ENCODE assay signal across 8 cellular contexts in genomic region chr10:63520463-63521388, GRCh38. TPM values are rescaled to one million over a fixed set of nuclear protein-coding genes. Genes with fewer than 3 reads are reported as not detected.
DNase-seq lines count a peak whose midpoint lies in the region; ATAC-seq and TF ChIP-seq lines count a peak whose summit lies in the region.

No MANE protein-coding gene starts in this region.

- WGBS in neuronal stem cell (ENCODE audit: extremely low coverage in 2 of 2, insufficient read length in 2 of 2, insufficient replicate concordance in 1 of 2), 2 donors = no CpG with 5 or more reads among the region's 46 CpGs

- ATAC-seq in GM19324 (IDR thresholded peaks at IDR 0.05; ENCODE audit: low FRiP score, unreplicated experiment) = peak; percentile 83
- ATAC-seq in HG03439 (IDR thresholded peaks at IDR 0.05; ENCODE audit: unreplicated experiment) = peak; percentile 67

- no peak overlapping the region for H2AK5ac ChIP-seq in neuronal stem cell (ENCODE audit: low read depth, low read length)

- peak overlapping the region; percentile 89 for H3K18ac ChIP-seq in neuronal stem cell (ENCODE audit: low read length)

- peak overlapping the region; percentile 75 for H3K27ac ChIP-seq in neuronal stem cell (replicated peaks; ENCODE audit: low read length)

- H4K8ac ChIP-seq in neuronal stem cell (ENCODE audit: low read depth, low read length) = no peak overlapping the region

- H3K4me1 ChIP-seq in neuronal stem cell (ENCODE audit: control insufficient read depth in 2 of 2, insufficient read depth in 1 of 2, low read depth in 1 of 2, low read length in 2 of 2) = peaks cover 2 to 4% of the 10 kb centered on the region in 2 donors

- TF ChIP-seq CTCF in fibroblast of villous mesenchyme (IDR thresholded peaks at IDR 0.05; ENCODE audit: insufficient read depth, low read depth, low read length) = no peak

- H3K4me3 ChIP-seq in fibroblast of villous mesenchyme (ENCODE audit: low read depth, low read length) (peak overlapping the region; percentile 58), neuronal stem cell (ENCODE audit: low read length in 2 of 2) (peak overlapping the region; percentile 64 to 80)

- no peak overlapping the region for H3K14ac ChIP-seq in neuronal stem cell (ENCODE audit: low read length)

- no peak overlapping the region for H3K4ac ChIP-seq in neuronal stem cell (ENCODE audit: low read length)

- H3K27me3 ChIP-seq in neuronal stem cell (ENCODE audit: control insufficient read depth in 3 of 3, insufficient read depth in 3 of 3, low read depth in 1 of 3, low read length in 3 of 3) = no peaks in the 10 kb centered on the region

- no peak overlapping the region for H2BK15ac ChIP-seq in neuronal stem cell (ENCODE audit: low read length)

- peak overlapping the region; percentile 97 for H2BK5ac ChIP-seq in neuronal stem cell (ENCODE audit: low read length)

- peak overlapping the region; percentile 94 for H3K23ac ChIP-seq in neuronal stem cell (ENCODE audit: low read depth, low read length, poor library complexity)

- H2AFZ ChIP-seq in neuronal stem cell (ENCODE audit: low read length) = peak overlapping the region; percentile 88

- H3K36me3 ChIP-seq in neuronal stem cell (replicated peaks in 1 of 2; ENCODE audit: control insufficient read depth in 2 of 2, insufficient read depth in 2 of 2, low read length in 2 of 2) = peaks cover 2 to 31% of the 10 kb centered on the region in 2 donors

- no peak overlapping the region for H3K9ac ChIP-seq in neuronal stem cell (ENCODE audit: low read depth, low read length, poor library complexity)

- H3K9me3 ChIP-seq in neuronal stem cell (replicated peaks in 1 of 2; ENCODE audit: control insufficient read depth in 2 of 2, insufficient read depth in 1 of 2, low read depth in 1 of 2, low read length in 2 of 2) = peaks cover 3 to 24% of the 10 kb centered on the region in 2 donors

- no peak overlapping the region for H4K91ac ChIP-seq in neuronal stem cell (ENCODE audit: low read depth, low read length, poor library complexity)

- H2BK120ac ChIP-seq in neuronal stem cell (ENCODE audit: low read depth, low read length) = no peak overlapping the region

- peak; percentile 79 for DNase-seq in COR-L47 (lab: John Stamatoyannopoulos, UW)
- peak; percentile 43 for DNase-seq in activated effector memory CD4-positive, alpha-beta T cell treated with Interleukin-2 at 50 U/mL for 16 hours
- peak; percentile 75 for DNase-seq in fibroblast of villous mesenchyme (ENCODE audit: low read depth)
- peak; percentile 57 for DNase-seq in neuronal stem cell (ENCODE audit: low spot score)
- peak; percentile 50 for DNase-seq in ureter (ENCODE audit: low spot score)

- peak overlapping the region; percentile 38 for H3K4me2 ChIP-seq in neuronal stem cell (ENCODE audit: insufficient read depth, low read length, poor library complexity, severe bottlenecking)

- H2BK12ac ChIP-seq in neuronal stem cell (ENCODE audit: low read length) = no peak overlapping the region

- no peaks in the 10 kb centered on the region for H3K79me1 ChIP-seq in neuronal stem cell (ENCODE audit: low read depth, low read length)

TF ChIP-seq in PFSK-1, 5 proteins besides CTCF, POLR2A, EP300 and RAD21:
- peak; percentile 59; the same call in 1 of the 2 replicates for TF ChIP-seq TAF1 (IDR thresholded peaks at IDR 0.05; ENCODE audit: borderline replicate concordance, insufficient read depth, low read length)
- no peak; the same call in 1 of the 2 replicates for TF ChIP-seq POLR2AphosphoS5 (IDR thresholded peaks at IDR 0.05; ENCODE audit: low read depth, low read length)
- peak; percentile 51 for TF ChIP-seq FOXP2 (optimal IDR thresholded peaks at IDR 0.05; ENCODE audit: borderline replicate concordance, extremely low read depth, extremely low read length, insufficient read depth)
- no peak for TF ChIP-seq REST (IDR thresholded peaks at IDR 0.05; ENCODE audit: insufficient read depth in 1 of 2, low read depth in 2 of 2, low read length in 2 of 2)

RNA-seq across cellular contexts. Expression of gene REEP3, which starts 0.5 kb away (rescaled TPM):
- polyA plus RNA-seq in PFSK-1 (2012; ENCODE audit: insufficient read length, low read depth) = 11.0 TPM
- total RNA-seq in fibroblast of villous mesenchyme (57.3 and 127 TPM in 2 replicates), ureter (56.7 TPM)
- polyA plus RNA-seq in neuronal stem cell (2013, experiment 1 of 2) = 23.3 TPM
- 24.1 TPM for polyA plus RNA-seq in neuronal stem cell (2013, experiment 2 of 2)

RNA-seq across cellular contexts. Expression of gene JMJD1C, which starts 54.9 kb away (rescaled TPM):
- 7.2 TPM for polyA plus RNA-seq in PFSK-1 (2012; ENCODE audit: insufficient read length, low read depth)
- total RNA-seq in fibroblast of villous mesenchyme (87.0 and 98.4 TPM in 2 replicates), ureter (88.2 TPM)
- 26.1 TPM for polyA plus RNA-seq in neuronal stem cell (2013, experiment 1 of 2)
- 28.4 TPM for polyA plus RNA-seq in neuronal stem cell (2013, experiment 2 of 2)

Comparison
In these comparisons a context has a peak if more than half of its experiments do, and no peak if none do; other contexts are left out.
1. Peak in every context shown above with its lines: DNase-seq, ATAC-seq, H3K4me3 ChIP-seq and H3K27ac ChIP-seq.